16 cellular contexts compared by ENCODE assay signal in the genomic region with DNA sequence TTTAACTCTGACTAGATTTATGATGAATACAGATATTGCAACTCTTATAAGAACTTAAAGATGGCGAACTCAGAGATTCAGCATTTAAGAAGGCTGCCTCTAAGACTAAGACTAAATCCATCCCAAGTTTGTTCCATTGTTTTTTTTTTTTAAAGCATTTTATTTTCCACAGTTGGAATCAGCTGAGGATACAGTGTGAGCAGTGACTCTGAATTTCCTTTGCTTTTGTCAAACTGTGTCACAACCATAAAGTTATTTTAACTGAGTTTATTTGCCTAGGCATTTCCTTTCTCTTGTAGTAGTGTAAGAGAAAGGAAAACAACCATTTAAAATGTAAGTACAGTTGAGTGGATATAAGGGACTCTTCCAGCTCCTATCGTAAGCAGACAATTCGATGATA.
DNase-seq lines count a peak whose midpoint lies in the region; ATAC-seq and TF ChIP-seq lines count a peak whose summit lies in the region.
"Had no signal": no experiment of that assay in that cellular context is flagged by ENCODE, and none has a peak within 500 bp of the region (broad histone marks: within the 10 kb centered on the region; RNA-seq: fewer than 3 reads in every experiment).

No MANE protein-coding gene starts in this region.

- H3K27ac ChIP-seq in A673 (ENCODE audit: low read depth, low read length, poor library complexity, severe bottlenecking) (peak overlapping the region; percentile 71), OCI-LY1 (ENCODE audit: low read depth, low read length, poor library complexity, severe bottlenecking) (peak overlapping the region; percentile 81), SJCRH30 (no peak overlapping the region)
- H3K27ac ChIP-seq: RWPE1 had no signal

- H3K4me2 ChIP-seq in OCI-LY1 (ENCODE audit: low read length): peak overlapping the region; percentile 72

- no peak for TF ChIP-seq CTCF in A673 (conservative IDR thresholded peaks at IDR 0.05; ENCODE audit: low read depth, low read length)
- TF ChIP-seq CTCF in OCI-LY1 (IDR thresholded peaks at IDR 0.05; ENCODE audit: low read length): no peak
- no peak for TF ChIP-seq CTCF in natural killer cell (IDR thresholded peaks at IDR 0.05)

- peak overlapping the region in 1 of 2 donors; percentile 86 for H3K27ac Mint-ChIP-seq in natural killer cell
- H3K27ac Mint-ChIP-seq: activated naive CD4-positive, alpha-beta T cell treated with anti-CD3 and anti-CD28 coated beads, Interleukin-2, amount 50 U/mL, for 24 hours had no signal

- H3K27me3 Mint-ChIP-seq in natural killer cell (ENCODE audit: low read depth in 2 of 2): no peaks in the 10 kb centered on the region
- H3K27me3 Mint-ChIP-seq: stimulated activated naive CD8-positive, alpha-beta T cell treated with anti-CD3 and anti-CD28 coated beads, Interleukin-15, Interleukin-2, amounts not matched to agents 100 ng/mL and 50 ng/mL, for 24 hours had no signal

- H4K20me1 ChIP-seq in OCI-LY1 (ENCODE audit: insufficient read depth, low read length): no peaks in the 10 kb centered on the region

- H3K36me3 ChIP-seq in A673 (ENCODE audit: insufficient read depth, low read length, poor library complexity, severe bottlenecking) (peaks cover 10% of the 10 kb centered on the region), OCI-LY1 (ENCODE audit: insufficient read depth, low read length) (no peaks in the 10 kb centered on the region), SJCRH30 (peaks cover 13% of the 10 kb centered on the region; the same call in 1 of the 2 replicates)
- H3K36me3 ChIP-seq: cardiac muscle cell had no signal

- no peak overlapping the region for H2AFZ ChIP-seq in OCI-LY1 (ENCODE audit: low read length)

- H3K79me2 ChIP-seq in OCI-LY1 (ENCODE audit: insufficient read depth, low read length): peaks cover 28% of the 10 kb centered on the region

- H3K4me1 ChIP-seq in A673 (ENCODE audit: insufficient read depth, low read length, poor library complexity, severe bottlenecking): peaks cover 100% of the 10 kb centered on the region
- H3K4me1 ChIP-seq in OCI-LY1 (ENCODE audit: insufficient read depth, low read length, severe bottlenecking): peaks cover 100% of the 10 kb centered on the region
- peaks cover 31% of the 10 kb centered on the region for H3K4me1 ChIP-seq in SJCRH30
- H3K4me1 ChIP-seq: Caco-2 had no signal

- intact Hi-C loops in A673 (cut with micrococcal nuclease; ENCODE audit: unreplicated experiment): no loop called here
- intact Hi-C loops in natural killer cell (cut with micrococcal nuclease): loop anchor here (1.0 to 5.0 kb wide), 3 partner anchors 124 to 273 kb away; a partner anchor contains a TSS

- ATAC-seq in natural killer cell: no peak
- ATAC-seq: HCT116 had no signal

- CTCF ChIA-PET in A673 (lab: Charles Lee): no interaction called here

- peaks cover 91 to 96% of the 10 kb centered on the region in 2 donors for H3K4me1 Mint-ChIP-seq in natural killer cell

- peak overlapping the region; percentile 27; the same call in 1 of the 2 replicates for H3K9ac ChIP-seq in OCI-LY1 (ENCODE audit: low read length)

- H3K4me3 ChIP-seq in A673 (ENCODE audit: low read depth, low read length, poor library complexity, severe bottlenecking) (no peak overlapping the region), OCI-LY1 (ENCODE audit: low read depth, low read length, poor library complexity, severe bottlenecking) (no peak overlapping the region), SJCRH30 (no peak overlapping the region)
- H3K4me3 ChIP-seq: cardiac muscle cell had no signal

- BruUV-seq in A673 (replicated peaks; lab: Mats Ljungman, UMichigan): no TSS peak

- POLR2A ChIA-PET in A673 (lab: Charles Lee; ENCODE audit: low non-redundant PET): no interaction called here

- no peak for DNase-seq in A673 (ENCODE audit: low spot score)
- DNase-seq in dermis blood vessel endothelial cell: peak; percentile 61
- DNase-seq in natural killer cell: no peak
- no peak for DNase-seq in retina
- no peak for DNase-seq in HCEC 1CT
- DNase-seq in middle frontal gyrus (ENCODE audit: extremely low spot score, low spot score): no peak
- no peak for DNase-seq in SJCRH30
- DNase-seq: activated CD4-positive, CD25-positive, alpha-beta regulatory T cell treated with anti-CD3 and anti-CD28 coated beads, Interleukin-2, amount 50 U/mL, for 72 hours; Caco-2; NCI-H1092 had no signal

- H3K4me3 Mint-ChIP-seq in natural killer cell: peak overlapping the region; percentile 72
- H3K4me3 Mint-ChIP-seq: activated naive CD4-positive, alpha-beta T cell treated with anti-CD3 and anti-CD28 coated beads, Interleukin-2, amount 50 U/mL, for 24 hours; stimulated activated naive CD8-positive, alpha-beta T cell treated with anti-CD3 and anti-CD28 coated beads, Interleukin-15, Interleukin-2, amounts not matched to agents 100 ng/mL and 50 ng/mL, for 24 hours had no signal

- H3K9me2 ChIP-seq in OCI-LY1 (ENCODE audit: low read depth, low read length): no peaks in the 10 kb centered on the region

- H3K9me3 ChIP-seq in A673 (ENCODE audit: low read depth, low read length, poor library complexity, severe bottlenecking) (no peaks in the 10 kb centered on the region), OCI-LY1 (ENCODE audit: low read length) (no peaks in the 10 kb centered on the region), SJCRH30 (replicated peaks) (no peaks in the 10 kb centered on the region)
- H3K9me3 ChIP-seq: Caco-2 had no signal

- H3K9me3 Mint-ChIP-seq in natural killer cell: no peaks in the 10 kb centered on the region
- H3K9me3 Mint-ChIP-seq: activated naive CD4-positive, alpha-beta T cell treated with anti-CD3 and anti-CD28 coated beads, Interleukin-2, amount 50 U/mL, for 24 hours; stimulated activated naive CD8-positive, alpha-beta T cell treated with anti-CD3 and anti-CD28 coated beads, Interleukin-15, Interleukin-2, amounts not matched to agents 100 ng/mL and 50 ng/mL, for 24 hours had no signal

- 0 out of 2 replicates have a peak, but pooled peaks cover 4% of the 10 kb centered on the region for H3F3A ChIP-seq in OCI-LY1 (ENCODE audit: insufficient read depth, low read length)

- peaks cover 7% of the 10 kb centered on the region for H3K36me3 Mint-ChIP-seq in natural killer cell
- H3K36me3 Mint-ChIP-seq: activated naive CD4-positive, alpha-beta T cell treated with anti-CD3 and anti-CD28 coated beads, Interleukin-2, amount 50 U/mL, for 24 hours had no signal

- H3K27me3 ChIP-seq in A673 (replicated peaks; ENCODE audit: insufficient read depth, low read depth, low read length, poor library complexity): no peaks in the 10 kb centered on the region
- H3K27me3 ChIP-seq in OCI-LY1 (ENCODE audit: insufficient read depth, low read length): no peaks in the 10 kb centered on the region
- H3K27me3 ChIP-seq in SJCRH30: no peaks in the 10 kb centered on the region
- H3K27me3 ChIP-seq: cardiac muscle cell had no signal
